8 cellular contexts compared by ENCODE assay signal in the genomic region with DNA sequence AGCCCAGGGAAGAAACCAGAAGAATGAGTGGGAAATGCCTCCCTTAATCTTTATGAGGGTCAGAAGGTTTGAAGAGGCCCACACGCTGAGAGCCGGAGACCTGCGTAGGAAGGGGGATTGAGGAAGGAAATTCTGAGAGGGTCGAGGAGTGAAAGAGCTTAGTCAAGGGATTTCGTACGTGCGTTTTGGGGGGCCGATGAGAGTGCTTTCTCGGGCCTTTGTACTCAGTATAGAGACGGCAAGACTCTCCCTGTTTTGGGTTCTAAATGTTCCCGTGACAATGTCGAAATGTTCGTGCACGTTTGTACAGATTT. TPM values are rescaled to one million over a fixed set of nuclear protein-coding genes. Genes with fewer than 3 reads are reported as not detected.
DNase-seq lines count a peak whose midpoint lies in the region; ATAC-seq and TF ChIP-seq lines count a peak whose summit lies in the region.

No MANE protein-coding gene starts in this region.

- H3K9me3 ChIP-seq in SJCRH30 (replicated peaks) (no peaks in the 10 kb centered on the region), iPS-20b (ENCODE audit: insufficient read depth, low read depth, low read length) (no peaks in the 10 kb centered on the region), thyroid gland (no peaks in the 10 kb centered on the region)

- peak; percentile 20 for DNase-seq in activated CD8-positive, alpha-beta memory T cell treated with anti-CD3 and anti-CD28 coated beads, Interleukin-2, amount 50 U/mL, for 4 hours
- DNase-seq in activated CD8-positive, alpha-beta memory T cell treated with anti-CD3 and anti-CD28 coated beads, Interleukin-2, amount 50 U/mL, for 48 hours: no peak
- no peak for DNase-seq in SJCRH30
- no peak for DNase-seq in thyroid gland
- DNase-seq in NCI-H748 (lab: John Stamatoyannopoulos, UW; ENCODE audit: unreplicated experiment): no peak
- no peak for DNase-seq in NCI-H1417 treated with DMSO at 0.1 percent for 48 hours (lab: John Stamatoyannopoulos, UW)

- peak overlapping the region; percentile 92 for H3K27ac ChIP-seq in SJCRH30
- peak overlapping the region; percentile 53 for H3K27ac ChIP-seq in iPS-20b (ENCODE audit: low read length)
- H3K27ac ChIP-seq in thyroid gland: peak overlapping the region; percentile 75 to 93 (median 92)

- peak overlapping the region; percentile 80 for H3K4me3 ChIP-seq in SJCRH30
- H3K4me3 ChIP-seq in iPS-20b (ENCODE audit: low read length): peak overlapping the region; percentile 97
- peak overlapping the region; percentile 63 to 95 (median 65) for H3K4me3 ChIP-seq in thyroid gland (replicated peaks in 1 of 3)

- no peak for TF ChIP-seq CTCF in thyroid gland (IDR thresholded peaks at IDR 0.05)

- H3K4me1 ChIP-seq in SJCRH30: peaks cover 9% of the 10 kb centered on the region
- peaks cover 8% of the 10 kb centered on the region; the same call in 1 of the 2 replicates for H3K4me1 ChIP-seq in iPS-20b (ENCODE audit: insufficient read depth, low read length)
- H3K4me1 ChIP-seq in thyroid gland: peaks cover 21 to 26% of the 10 kb centered on the region in 2 donors

- no peak for ATAC-seq in GM21367 (IDR thresholded peaks at IDR 0.05; ENCODE audit: unreplicated experiment)

- H3K9ac ChIP-seq in iPS-20b (ENCODE audit: low read depth, low read length): peak overlapping the region; percentile 96

- H3K27me3 ChIP-seq in SJCRH30: no peaks in the 10 kb centered on the region
- no peaks in the 10 kb centered on the region for H3K27me3 ChIP-seq in iPS-20b (ENCODE audit: insufficient read depth, low read length)
- no peaks in the 10 kb centered on the region for H3K27me3 ChIP-seq in thyroid gland

- no peak for TF ChIP-seq POLR2A in thyroid gland (IDR thresholded peaks at IDR 0.05)

- intact Hi-C loops in thyroid gland (cut with DNase I): no loop called here

- H3K36me3 ChIP-seq in SJCRH30 (peaks cover 20% of the 10 kb centered on the region), iPS-20b (ENCODE audit: insufficient read depth, low read depth, low read length) (peaks cover 17% of the 10 kb centered on the region), thyroid gland (no peaks in the 10 kb centered on the region)

- 0% methylated on average over 14 of the region's 14 CpGs for WGBS in thyroid gland, 2 donors

RNA-seq across cellular contexts. Expression of a gene that starts 0.5 kb away (rescaled TPM):
- total RNA-seq in SJCRH30 (2014; rRNA removed; shearing (Covaris generic)): 201 and 237 TPM in 2 replicates
- 100 to 1,000 TPM; 190 to 280 (median 195) TPM for total RNA-seq in thyroid gland
